9 cellular contexts compared by ENCODE assay signal in the genomic region with DNA sequence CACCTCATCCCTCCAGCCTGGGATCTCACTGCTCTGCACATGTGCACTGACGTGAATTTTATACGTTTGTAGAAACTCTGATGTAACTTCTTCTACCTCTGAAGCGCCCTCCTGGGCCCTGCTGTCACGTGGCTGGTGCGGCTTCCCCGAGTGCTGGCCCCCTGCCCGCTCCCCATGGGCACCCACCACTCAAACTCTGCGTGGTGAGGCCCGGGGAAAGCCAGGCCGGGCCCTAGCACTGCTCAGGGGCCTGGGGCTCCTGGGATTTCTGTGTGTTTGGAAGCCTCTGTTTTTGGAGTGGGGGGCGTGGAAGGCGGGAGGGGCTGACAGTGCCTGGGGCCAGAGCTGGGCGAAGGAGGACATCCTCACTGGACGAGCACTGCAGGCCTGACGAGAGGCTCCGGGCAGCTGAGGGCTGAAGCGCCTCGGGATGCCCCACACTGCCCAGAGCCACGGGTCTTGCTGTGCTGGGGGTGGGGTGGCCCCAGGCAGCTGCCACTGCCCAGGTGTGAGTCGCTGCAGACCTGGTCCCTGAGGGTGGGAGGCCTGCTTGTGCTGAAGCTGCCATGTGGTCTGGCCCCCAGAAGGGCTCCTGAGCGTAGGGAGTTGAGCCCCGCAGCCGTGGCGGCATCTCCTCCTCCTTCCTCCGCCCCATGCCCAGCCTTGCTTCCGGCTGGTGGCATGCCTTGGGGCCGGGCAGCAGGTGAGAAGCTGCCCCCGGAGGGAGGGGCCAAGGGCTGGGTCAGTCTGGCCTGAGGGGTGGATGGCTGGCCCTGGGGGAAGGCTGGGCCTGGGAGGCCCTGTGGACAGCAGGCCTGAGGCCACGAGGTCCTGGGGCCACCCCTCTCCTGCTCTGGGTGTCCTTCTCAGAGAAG. TPM values are rescaled to one million over a fixed set of nuclear protein-coding genes. Genes with fewer than 3 reads are reported as not detected.
"Had no signal": no experiment of that assay in that cellular context is flagged by ENCODE, and none has a peak within 500 bp of the region (broad histone marks: within the 10 kb centered on the region; RNA-seq: fewer than 3 reads in every experiment).

No MANE protein-coding gene starts in this region.

- H3K4me1 ChIP-seq: left lung, tibial artery had no signal

- H3K36me3 ChIP-seq: left lung, pancreas, tibial artery had no signal

- H3K4me3 ChIP-seq: left lung, pancreas, smooth muscle cell, tibial artery had no signal

- H3K9me3 ChIP-seq: left lung, pancreas, tibial artery had no signal

- DNase-seq: activated gamma-delta T cell treated with Interleukin-2 at 50 U/mL for 16 hours; activated T-cell treated with anti-CD3 and anti-CD28 coated beads, Interleukin-2, amount 50 U/mL, for 4 hours; dermis blood vessel endothelial cell; mesendoderm had no signal

- H3K27me3 ChIP-seq: pancreas had no signal

- H3K27ac ChIP-seq: left lung, pancreas, tibial artery had no signal

- ATAC-seq: activated T-cell treated with anti-CD3 and anti-CD28 coated beads, Interleukin-2, amount 50 U/mL, for 4 hours; left lung; stimulated activated memory B cell treated with anti-CD40 and anti-IgM and Interleukin-4, amounts not matched to agents 10 μg/mL and 1 μg/mL and 100 μg/mL, for 72 hours had no signal

RNA-seq across cellular contexts. Expression of gene NAT8L, which starts 7.7 kb away (rescaled TPM):
- total RNA-seq: smooth muscle cell had no signal
- polyA plus RNA-seq: smooth muscle cell had no signal
